Comparison of ENCODE assay signal across 12 cellular contexts in the genomic region with DNA sequence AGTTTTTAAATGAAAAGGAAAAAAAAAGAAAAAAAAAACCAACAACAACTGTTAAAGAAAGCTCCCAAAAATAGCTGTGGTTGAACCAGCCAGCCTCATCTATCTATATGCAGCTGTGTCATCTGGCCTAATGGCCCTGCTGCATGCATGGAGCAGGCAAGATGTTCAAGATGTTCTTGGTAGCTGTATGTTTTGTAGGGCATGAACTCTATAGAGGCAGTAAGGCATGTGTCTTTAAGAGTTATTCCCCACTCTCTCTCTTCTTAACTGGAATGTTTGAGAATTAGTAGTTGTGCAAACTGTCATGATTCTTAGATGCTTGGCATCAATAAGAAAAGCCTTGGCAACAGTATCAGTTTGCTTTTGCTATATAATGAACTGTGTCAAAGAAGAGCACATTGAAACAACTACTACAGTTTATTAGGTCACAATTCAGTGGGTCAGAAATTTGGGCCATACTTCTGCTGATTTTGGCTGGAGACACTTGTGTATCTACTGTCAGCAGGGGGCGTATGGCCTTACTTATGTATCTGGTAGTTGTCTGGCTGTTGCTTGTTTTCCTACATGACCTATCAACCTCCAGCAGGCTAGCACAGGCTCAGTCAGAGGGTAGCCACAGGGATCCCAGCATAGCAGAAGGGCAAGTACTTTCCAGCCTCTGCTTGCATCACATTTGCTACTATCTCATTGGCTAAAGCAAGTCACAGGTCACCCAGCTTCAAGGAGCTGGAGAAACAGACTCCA. TPM values are rescaled to one million over a fixed set of nuclear protein-coding genes. Genes with fewer than 3 reads are reported as not detected.
DNase-seq lines count a peak whose midpoint lies in the region; ATAC-seq, FAIRE-seq and TF ChIP-seq lines count a peak whose summit lies in the region.
"Had no signal": no experiment of that assay in that cellular context is flagged by ENCODE, and none has a peak within 500 bp of the region (broad histone marks: within the 10 kb centered on the region; RNA-seq: fewer than 3 reads in every experiment).

No MANE protein-coding gene starts in this region.

- peak; percentile 5 to 37 (median 32); a peak in 2 of 6 replicates for TF ChIP-seq CTCF in GM12878 (IDR thresholded peaks at IDR 0.05 in 2 of 3, conservative IDR thresholded peaks at IDR 0.05 in 1 of 3; ENCODE audit: control insufficient read depth in 2 of 3, extremely low read depth in 1 of 3, insufficient read depth in 1 of 3, low read depth in 3 of 3, low read length in 3 of 3)

- CTCF ChIA-PET in GM12878 (lab: Yijun Ruan, JAX): interaction anchor here (0.8 to 3.0 kb wide), 7 partner anchors 8 to 155 kb away, joined by 3 to 20 read pairs (median 3); no protein-coding TSS in a partner anchor
- CTCF ChIA-PET in CD4-positive, alpha-beta memory T cell (lab: Charles Lee; ENCODE audit: partially characterized antibody): no interaction called here

- in situ Hi-C loops in GM12878 (cut with MboI): loop anchor here (5.0 kb wide), 1 partner anchor 154 kb away; no protein-coding TSS in a partner anchor

- POLR2A ChIA-PET in GM12878 (lab: Charles Lee): no interaction called here
- POLR2A ChIA-PET in naive thymus-derived CD8-positive, alpha-beta T cell (lab: Charles Lee): no interaction called here
- POLR2A ChIA-PET in CD4-positive, alpha-beta memory T cell (lab: Charles Lee; ENCODE audit: partially characterized antibody): no interaction called here

- RAD21 ChIA-PET in GM12878 (lab: Charles Lee; ENCODE audit: unreplicated experiment): interaction anchor here (0.7 to 1.3 kb wide), 2 partner anchors 50 to 151 kb away, joined by 3 read pairs; no protein-coding TSS in a partner anchor

- H3K27me3 Mint-ChIP-seq in naive thymus-derived CD8-positive, alpha-beta T cell: no peaks in the 10 kb centered on the region
- H3K27me3 Mint-ChIP-seq in CD4-positive, alpha-beta memory T cell: no peaks in the 10 kb centered on the region

- H3K27ac ChIP-seq in GM12878 (ENCODE audit: control insufficient read depth, insufficient read depth): no peak overlapping the region
- no peak overlapping the region for H3K27ac ChIP-seq in CD4-positive, alpha-beta memory T cell (ENCODE audit: low read depth, low read length)

- TF ChIP-seq EP300 in Ishikawa (IDR thresholded peaks at IDR 0.05; ENCODE audit: borderline replicate concordance) (no peak), GM12878 (IDR thresholded peaks at IDR 0.05; ENCODE audit: borderline replicate concordance in 1 of 2, control insufficient read depth in 1 of 2, low read depth in 2 of 2, low read length in 2 of 2) (no peak)

- H3K9me3 Mint-ChIP-seq in naive thymus-derived CD8-positive, alpha-beta T cell: peaks cover 0 to 2% (median 0%) of the 10 kb centered on the region in 9 donors
- H3K9me3 Mint-ChIP-seq in CD4-positive, alpha-beta memory T cell: peaks cover 0 to 13% (median 0%) of the 10 kb centered on the region in 8 donors

- no peak overlapping the region for H2AFZ ChIP-seq in GM12878 (ENCODE audit: control insufficient read depth, low read depth, low read length)

- H3K4me2 ChIP-seq in GM12878 (ENCODE audit: control insufficient read depth, insufficient read depth): peak overlapping the region; percentile 4; the same call in 1 of the 2 replicates

- H3K36me3 ChIP-seq in GM12878 (ENCODE audit: control insufficient read depth in 2 of 2, insufficient read depth in 2 of 2, low read length in 1 of 2): no peaks in the 10 kb centered on the region
- no peaks in the 10 kb centered on the region for H3K36me3 ChIP-seq in CD4-positive, alpha-beta memory T cell (ENCODE audit: insufficient read depth, low read length)

- no peak overlapping the region for H3K27ac Mint-ChIP-seq in naive thymus-derived CD8-positive, alpha-beta T cell
- H3K27ac Mint-ChIP-seq in CD4-positive, alpha-beta memory T cell: no peak overlapping the region

- no peak overlapping the region for H3K4me3 Mint-ChIP-seq in naive thymus-derived CD8-positive, alpha-beta T cell
- H3K4me3 Mint-ChIP-seq in CD4-positive, alpha-beta memory T cell: no peak overlapping the region

- intact Hi-C loops in GM12878 (cut with micrococcal nuclease; ENCODE audit: unreplicated experiment): no loop called here
- intact Hi-C loops in CD4-positive, alpha-beta memory T cell (cut with micrococcal nuclease): no loop called here

- peaks cover 0 to 2% (median 0%) of the 10 kb centered on the region in 4 donors for H3K4me1 Mint-ChIP-seq in naive thymus-derived CD8-positive, alpha-beta T cell
- no peaks in the 10 kb centered on the region for H3K4me1 Mint-ChIP-seq in CD4-positive, alpha-beta memory T cell

- H4K20me1 ChIP-seq in GM12878 (ENCODE audit: control insufficient read depth, insufficient read depth): no peaks in the 10 kb centered on the region

- no peaks in the 10 kb centered on the region for H3K27me3 ChIP-seq in GM12878 (replicated peaks in 1 of 2; ENCODE audit: control insufficient read depth in 2 of 2, insufficient read depth in 2 of 2, low read length in 1 of 2)
- no peaks in the 10 kb centered on the region for H3K27me3 ChIP-seq in CD4-positive, alpha-beta memory T cell (ENCODE audit: insufficient read depth, low read length)

- DNase-seq in DMS 273 (lab: John Stamatoyannopoulos, UW; ENCODE audit: unreplicated experiment) (peak; percentile 33), DMS 273 treated with DMSO at 0.1 percent for 48 hours (lab: John Stamatoyannopoulos, UW) (no peak), GM12878 (ENCODE audit: low read depth, low spot score) (peak; percentile 34), renal cortical epithelial cell (ENCODE audit: low read depth) (peak; percentile 38), cerebellum (ENCODE audit: low spot score) (no peak)
- DNase-seq in naive thymus-derived CD8-positive, alpha-beta T cell: no peak
- no peak for DNase-seq in CD4-positive, alpha-beta memory T cell
- DNase-seq: activated T-cell treated with anti-CD3 and anti-CD28 coated beads for 4 hours; KG1; stimulated activated naive CD8-positive, alpha-beta T cell treated with anti-CD3 and anti-CD28 coated beads, Interleukin-15, Interleukin-2, amounts not matched to agents 100 U/mL and 50 U/mL, for 24 hours had no signal

- H3K9ac ChIP-seq in GM12878 (ENCODE audit: control insufficient read depth, insufficient read depth, low read length): no peak overlapping the region

- H3K79me2 ChIP-seq in GM12878 (ENCODE audit: control insufficient read depth, insufficient read depth, low read length): no peaks in the 10 kb centered on the region

- ATAC-seq in GM12878: peak; percentile 45
- ATAC-seq in naive thymus-derived CD8-positive, alpha-beta T cell: no peak
- ATAC-seq: stimulated activated naive CD8-positive, alpha-beta T cell treated with anti-CD3 and anti-CD28 coated beads, Interleukin-15, Interleukin-2, amounts not matched to agents 100 U/mL and 50 U/mL, for 24 hours had no signal

- FAIRE-seq in GM12878 (lab: Jason Lieb, UNC): peak; percentile 38
- FAIRE-seq: A204.1 had no signal

- no TSS peak for BruUV-seq in GM12878 (replicated peaks; lab: Mats Ljungman, UMichigan)

- no peaks in the 10 kb centered on the region; the same call in 2 of the 3 replicates for H3K9me3 ChIP-seq in GM12878 (replicated peaks; ENCODE audit: control insufficient read depth, insufficient read depth, low read length)
- H3K9me3 ChIP-seq in CD4-positive, alpha-beta memory T cell (ENCODE audit: control insufficient read depth in 1 of 2, low read length in 2 of 2): no peaks in the 10 kb centered on the region

- 0% methylated on average over 1 of the region's 1 CpG for WGBS in GM12878 (ENCODE audit: insufficient coverage, insufficient replicate concordance, low lambda C conversion rate, missing lambda C conversion rate)

- TF ChIP-seq POLR2A in GM12878 (IDR thresholded peaks at IDR 0.05; ENCODE audit: low read depth, low read length): no peak

- SMC1A ChIA-PET in GM12878 (lab: Charles Lee; ENCODE audit: uncharacterized antibody, unreplicated experiment): interaction anchor here (0.7 to 1.1 kb wide), 3 partner anchors 10 to 152 kb away, joined by 3 to 5 read pairs (median 3); no protein-coding TSS in a partner anchor

- no peak overlapping the region for H3K4me3 ChIP-seq in GM12878
- no peak overlapping the region for H3K4me3 ChIP-seq in CD4-positive, alpha-beta memory T cell (ENCODE audit: low read length in 2 of 2)

- no peaks in the 10 kb centered on the region for H3K36me3 Mint-ChIP-seq in naive thymus-derived CD8-positive, alpha-beta T cell
- no peaks in the 10 kb centered on the region for H3K36me3 Mint-ChIP-seq in CD4-positive, alpha-beta memory T cell

- TF ChIP-seq RAD21 in Ishikawa (IDR thresholded peaks at IDR 0.05; ENCODE audit: low read depth) (peak; percentile 21; the same call in 1 of the 2 replicates), GM12878 (IDR thresholded peaks at IDR 0.05; ENCODE audit: insufficient read depth, low read depth, low read length) (no peak)

- peaks cover 13% of the 10 kb centered on the region for H3K4me1 ChIP-seq in GM12878 (ENCODE audit: control insufficient read depth, insufficient read depth, low read length)
- H3K4me1 ChIP-seq in CD4-positive, alpha-beta memory T cell (ENCODE audit: insufficient read depth, low read length): no peaks in the 10 kb centered on the region

TF ChIP-seq in GM12878, 131 proteins besides CTCF, POLR2A, EP300 and RAD21 (continues in another document):
- no peak for TF ChIP-seq MTA3 (IDR thresholded peaks at IDR 0.05; ENCODE audit: borderline replicate concordance, low read length)

RNA-seq across cellular contexts. Expression of a gene that starts 56.1 kb away (rescaled TPM):
- not detected in 2 replicates for total RNA-seq in GM12878 (2013; cell fraction: nucleolus; rRNA removed)
- 0.16 and 0.56 TPM in 2 replicates for total RNA-seq in GM12878 (2014; rRNA removed)
- total RNA-seq in GM12878 (2014; rRNA removed; fragmentation: Illumina TruSeq; extraction: Trizol): 0.41 and 0.45 TPM in 2 replicates
- total RNA-seq in GM12878 (2021): 0.29 and 0.54 TPM in 2 replicates
- 6.2 TPM for polyA plus RNA-seq in GM12878 (2011; ENCODE audit: low read depth)
- not detected in 2 replicates for polyA plus RNA-seq in GM12878 (2011; rRNA removed)
- polyA plus RNA-seq in GM12878 (2011; cell fraction: cytosol; rRNA removed): not detected in 2 replicates
- polyA plus RNA-seq in GM12878 (2011; cell fraction: nucleus; rRNA removed): 0.06 TPM in 1 of 2 replicates, not detected in the other
- polyA plus RNA-seq in GM12878 (2012): 6.3 and 9.8 TPM in 2 replicates
- 0.29 and 0.54 TPM in 2 replicates for polyA plus RNA-seq in GM12878 (2014; fragmentation: Illumina TruSeq; extraction: Trizol)
- polyA plus RNA-seq in GM12878 (2014; fragmentation: Nextera tagmentation; extraction: Ambion mirVana): under 1 TPM; 0.49 to 0.56 TPM
- polyA plus RNA-seq in GM12878 (2014; rRNA removed): 0.40 and 0.49 TPM in 2 replicates
- under 1 TPM; 0.10 to 0.17 TPM for polyA plus RNA-seq in GM12878 (2016; fragmentation: Nextera tagmentation; extraction: Ambion mirVana)
- not detected in 2 replicates for polyA minus RNA-seq in GM12878 (2011; rRNA and poly(A)+ RNA removed)
- not detected in 2 replicates for polyA minus RNA-seq in GM12878 (2011; cell fraction: cytosol; rRNA and poly(A)+ RNA removed)
- polyA minus RNA-seq in GM12878 (2011; cell fraction: nucleus; rRNA and poly(A)+ RNA removed): not detected in 2 replicates
- 0.10 and 0.17 TPM in 2 replicates for total RNA-seq in renal cortical epithelial cell
- 4.4 TPM for total RNA-seq in cerebellum
- not detected for total RNA-seq in naive thymus-derived CD8-positive, alpha-beta T cell
- polyA plus RNA-seq in naive thymus-derived CD8-positive, alpha-beta T cell: not detected
- total RNA-seq in CD4-positive, alpha-beta memory T cell: not detected
- polyA plus RNA-seq in CD4-positive, alpha-beta memory T cell: not detected

Comparison
In these comparisons a context has a peak if more than half of its experiments do, and no peak if none do; other contexts are left out.
1. DNase-seq: peak in DMS 273 (single experiment), GM12878 (single experiment) and renal cortical epithelial cell (single experiment); none in DMS 273 treated with DMSO at 0.1 percent for 48 hours (single experiment), cerebellum (single experiment), naive thymus-derived CD8-positive, alpha-beta T cell (0 of 10) and CD4-positive, alpha-beta memory T cell (0 of 5).